ENCODE assay signal across 22 cellular contexts in genomic region chr12:94555687-94556086, GRCh38.
"Had no signal": no experiment of that assay in that cellular context is flagged by ENCODE, and none has a peak within 500 bp of the region (broad histone marks: within the 10 kb centered on the region; RNA-seq: fewer than 3 reads in every experiment).

No MANE protein-coding gene starts in this region.

- H3K4me1 ChIP-seq: esophagus muscularis mucosa, heart left ventricle had no signal

- H3K27me3 ChIP-seq: colonic mucosa, esophagus muscularis mucosa, esophagus squamous epithelium, foreskin keratinocyte, gastrocnemius medialis, gastroesophageal sphincter, heart left ventricle had no signal

- H3K4me3 Mint-ChIP-seq: dendritic cell treated with granulocyte-macrophage colony-stimulating factor and Interleukin-4, amounts not matched to agents 40 ng/mL and 50 ng/mL, for 4 days; effector memory CD8-positive, alpha-beta T cell had no signal

- H3K27ac Mint-ChIP-seq: dendritic cell treated with granulocyte-macrophage colony-stimulating factor and Interleukin-4, amounts not matched to agents 40 ng/mL and 50 ng/mL, for 4 days; effector memory CD8-positive, alpha-beta T cell had no signal

- H3K27ac ChIP-seq: colonic mucosa, coronary artery, epithelial cell of prostate, esophagus muscularis mucosa, esophagus squamous epithelium, foreskin keratinocyte, gastrocnemius medialis, gastroesophageal sphincter, heart left ventricle had no signal

- H3K36me3 ChIP-seq: colonic mucosa, esophagus muscularis mucosa, esophagus squamous epithelium, gastrocnemius medialis, gastroesophageal sphincter, heart left ventricle had no signal

- H3K9me3 Mint-ChIP-seq: effector memory CD8-positive, alpha-beta T cell had no signal

- ATAC-seq: effector memory CD8-positive, alpha-beta T cell; esophagus mucosa; foreskin keratinocyte; gastrocnemius medialis; gastroesophageal sphincter; heart left ventricle had no signal

- H3K9me3 ChIP-seq: colonic mucosa, esophagus muscularis mucosa, esophagus squamous epithelium, gastrocnemius medialis, gastroesophageal sphincter had no signal

- DNase-seq: cerebellar nuclear complex; colonic mucosa; cortex of kidney; dermis blood vessel endothelial cell; effector CD4-positive, alpha-beta T cell; effector CD8-positive, alpha-beta T cell; effector memory CD4-positive, alpha-beta T cell; effector memory CD8-positive, alpha-beta T cell; esophagus squamous epithelium; foreskin fibroblast; foreskin keratinocyte; foreskin melanocyte; gastrocnemius medialis; glutamatergic neuron; head of caudate nucleus; heart left ventricle had no signal

- H3K4me3 ChIP-seq: colonic mucosa, coronary artery, esophagus muscularis mucosa, esophagus squamous epithelium, gastrocnemius medialis, gastroesophageal sphincter, heart left ventricle had no signal
